In the genomic region with DNA sequence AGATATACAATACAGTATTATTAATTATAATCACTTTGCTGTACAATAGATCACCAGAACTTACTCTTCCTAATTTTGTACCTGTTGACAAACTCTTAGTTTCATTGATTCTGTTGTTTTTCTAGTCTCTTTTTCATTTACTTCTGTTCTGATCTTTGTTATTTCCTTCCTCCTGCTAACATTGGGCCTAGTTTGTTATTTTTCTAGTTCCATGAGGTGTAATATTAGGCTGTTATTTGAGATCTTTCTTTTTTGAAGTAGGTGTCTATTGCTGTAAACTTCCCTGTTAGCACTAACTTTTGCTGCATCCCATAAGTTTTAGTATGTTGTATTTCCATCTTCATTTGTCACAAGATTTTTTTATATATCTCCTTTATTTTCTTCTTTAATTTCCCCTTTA, we compare ENCODE assay signal across 17 cellular contexts. TPM values are rescaled to one million over a fixed set of nuclear protein-coding genes. Genes with fewer than 3 reads are reported as not detected.
DNase-seq lines count a peak whose midpoint lies in the region; ATAC-seq, FAIRE-seq and TF ChIP-seq lines count a peak whose summit lies in the region.
"Had no signal": no experiment of that assay in that cellular context is flagged by ENCODE, and none has a peak within 500 bp of the region (broad histone marks: within the 10 kb centered on the region; RNA-seq: fewer than 3 reads in every experiment).

No MANE protein-coding gene starts in this region.

- H3K27ac ChIP-seq in endothelial cell of umbilical vein (ENCODE audit: insufficient read depth, low read depth, low read length) (peak overlapping the region; percentile 84), endodermal cell (ENCODE audit: low read depth, low read length) (no peak overlapping the region)

- intact Hi-C loops in endothelial cell of umbilical vein (cut with micrococcal nuclease): loop anchor here (10.0 kb wide), 1 partner anchor 375 kb away; no protein-coding TSS in a partner anchor

- dilution Hi-C loops in endothelial cell of umbilical vein (cut with MboI; ENCODE audit: extremely low pct_ligation_motif_present, low sequenced_read_pairs): no loop called here

- no peak for ATAC-seq in stimulated activated naive CD8-positive, alpha-beta T cell treated with anti-CD3 and anti-CD28 coated beads, Interleukin-15, amount 100 ng/mL, for 72 hours
- ATAC-seq in natural killer cell treated with Interleukin-12 subunit alpha and Interleukin-12 subunit beta and Interleukin-15 and Interleukin-18, amount 100 ng/mL, for 72 hours: no peak
- ATAC-seq in HG03097 (IDR thresholded peaks at IDR 0.05; ENCODE audit: low FRiP score, unreplicated experiment) (no peak), HG03378 (IDR thresholded peaks at IDR 0.05; ENCODE audit: unreplicated experiment) (no peak)
- ATAC-seq: pancreas had no signal

- peak overlapping the region; percentile 69 for H3K27ac Mint-ChIP-seq in stimulated activated naive CD8-positive, alpha-beta T cell treated with anti-CD3 and anti-CD28 coated beads, Interleukin-15, Interleukin-2, amounts not matched to agents 100 ng/mL and 50 ng/mL, for 24 hours
- H3K27ac Mint-ChIP-seq in stimulated activated naive CD8-positive, alpha-beta T cell treated with anti-CD3 and anti-CD28 coated beads, Interleukin-15, amount 100 ng/mL, for 72 hours: no peak overlapping the region
- peak overlapping the region in 1 of 2 donors; percentile 6 for H3K27ac Mint-ChIP-seq in natural killer cell treated with Interleukin-12 subunit alpha and Interleukin-12 subunit beta and Interleukin-15 and Interleukin-18, amount 100 ng/mL, for 72 hours
- no peak overlapping the region for H3K27ac Mint-ChIP-seq in endodermal cell

- H3K4me3 ChIP-seq in endothelial cell of umbilical vein (replicated peaks in 1 of 3; ENCODE audit: insufficient read depth in 1 of 3, low read depth in 1 of 3, low read length in 3 of 3) (no peak overlapping the region), endodermal cell (ENCODE audit: low read length) (no peak overlapping the region)
- H3K4me3 ChIP-seq: pancreas had no signal

- H3K27me3 ChIP-seq in endothelial cell of umbilical vein (ENCODE audit: control insufficient read depth in 2 of 2, insufficient read depth in 2 of 2, low read length in 2 of 2): no peaks in the 10 kb centered on the region
- no peaks in the 10 kb centered on the region for H3K27me3 ChIP-seq in endodermal cell (ENCODE audit: control insufficient read depth, insufficient read depth, low read length, poor library complexity, severe bottlenecking)
- H3K27me3 ChIP-seq: pancreas had no signal

- no peaks in the 10 kb centered on the region for H3K9me3 Mint-ChIP-seq in stimulated activated naive CD8-positive, alpha-beta T cell treated with anti-CD3 and anti-CD28 coated beads, Interleukin-15, Interleukin-2, amounts not matched to agents 100 ng/mL and 50 ng/mL, for 24 hours
- no peaks in the 10 kb centered on the region for H3K9me3 Mint-ChIP-seq in stimulated activated naive CD8-positive, alpha-beta T cell treated with anti-CD3 and anti-CD28 coated beads, Interleukin-15, amount 100 ng/mL, for 72 hours
- H3K9me3 Mint-ChIP-seq in natural killer cell treated with Interleukin-12 subunit alpha and Interleukin-12 subunit beta and Interleukin-15 and Interleukin-18, amount 100 ng/mL, for 72 hours: no peaks in the 10 kb centered on the region
- no peaks in the 10 kb centered on the region for H3K9me3 Mint-ChIP-seq in endodermal cell
- H3K9me3 Mint-ChIP-seq: brain had no signal

- H3K4me2 ChIP-seq in endothelial cell of umbilical vein (ENCODE audit: insufficient read depth, low read length): peak overlapping the region; percentile 53

- no peaks in the 10 kb centered on the region for H3K27me3 Mint-ChIP-seq in stimulated activated naive CD8-positive, alpha-beta T cell treated with anti-CD3 and anti-CD28 coated beads, Interleukin-15, Interleukin-2, amounts not matched to agents 100 ng/mL and 50 ng/mL, for 24 hours
- H3K27me3 Mint-ChIP-seq in stimulated activated naive CD8-positive, alpha-beta T cell treated with anti-CD3 and anti-CD28 coated beads, Interleukin-15, amount 100 ng/mL, for 72 hours: no peaks in the 10 kb centered on the region
- H3K27me3 Mint-ChIP-seq in natural killer cell treated with Interleukin-12 subunit alpha and Interleukin-12 subunit beta and Interleukin-15 and Interleukin-18, amount 100 ng/mL, for 72 hours: no peaks in the 10 kb centered on the region
- H3K27me3 Mint-ChIP-seq in endodermal cell (ENCODE audit: insufficient read depth): no peaks in the 10 kb centered on the region

- TF ChIP-seq POLR2A in endothelial cell of umbilical vein (IDR thresholded peaks at IDR 0.05; ENCODE audit: low read depth, low read length): no peak

- H3K9me1 ChIP-seq in endothelial cell of umbilical vein (replicated peaks; ENCODE audit: control insufficient read depth, extremely low read depth, insufficient read depth, low read length): no peaks in the 10 kb centered on the region

- no peaks in the 10 kb centered on the region for H3K36me3 Mint-ChIP-seq in stimulated activated naive CD8-positive, alpha-beta T cell treated with anti-CD3 and anti-CD28 coated beads, Interleukin-15, Interleukin-2, amounts not matched to agents 100 ng/mL and 50 ng/mL, for 24 hours (ENCODE audit: low read depth)
- no peaks in the 10 kb centered on the region for H3K36me3 Mint-ChIP-seq in natural killer cell treated with Interleukin-12 subunit alpha and Interleukin-12 subunit beta and Interleukin-15 and Interleukin-18, amount 100 ng/mL, for 72 hours
- no peaks in the 10 kb centered on the region for H3K36me3 Mint-ChIP-seq in endodermal cell (ENCODE audit: low read depth)
- H3K36me3 Mint-ChIP-seq: brain had no signal

- FAIRE-seq in endothelial cell of umbilical vein (lab: Jason Lieb, UNC): no peak
- FAIRE-seq: pancreas, TTC549 had no signal

- no peaks in the 10 kb centered on the region for H3K9me3 ChIP-seq in endothelial cell of umbilical vein (replicated peaks; ENCODE audit: control insufficient read depth, insufficient read depth, low read length)
- H3K9me3 ChIP-seq in endodermal cell (ENCODE audit: control insufficient read depth, low read length): no peaks in the 10 kb centered on the region
- H3K9me3 ChIP-seq: pancreas had no signal

- no peak overlapping the region for H3K4me3 Mint-ChIP-seq in stimulated activated naive CD8-positive, alpha-beta T cell treated with anti-CD3 and anti-CD28 coated beads, Interleukin-15, Interleukin-2, amounts not matched to agents 100 ng/mL and 50 ng/mL, for 24 hours
- H3K4me3 Mint-ChIP-seq in stimulated activated naive CD8-positive, alpha-beta T cell treated with anti-CD3 and anti-CD28 coated beads, Interleukin-15, amount 100 ng/mL, for 72 hours: no peak overlapping the region
- peak overlapping the region; percentile 1 for H3K4me3 Mint-ChIP-seq in natural killer cell treated with Interleukin-12 subunit alpha and Interleukin-12 subunit beta and Interleukin-15 and Interleukin-18, amount 100 ng/mL, for 72 hours
- no peak overlapping the region for H3K4me3 Mint-ChIP-seq in endodermal cell
- H3K4me3 Mint-ChIP-seq: brain had no signal

- DNase-seq in stimulated activated naive CD8-positive, alpha-beta T cell treated with anti-CD3 and anti-CD28 coated beads, Interleukin-15, amount 100 ng/mL, for 72 hours: no peak
- DNase-seq in endothelial cell of umbilical vein (ENCODE audit: low read depth, low spot score) (peak; percentile 25), MV-4-11 (lab: John Stamatoyannopoulos, UW) (no peak), endodermal cell (no peak)
- DNase-seq in natural killer cell treated with Interleukin-12 subunit alpha and Interleukin-12 subunit beta and Interleukin-15 and Interleukin-18, amount 100 ng/mL, for 72 hours (ENCODE audit: low spot score): no peak
- DNase-seq: activated gamma-delta T cell; effector CD4-positive, alpha-beta T cell; KG1; mesendoderm; NCI-H1417 treated with DMSO at 0.1 percent for 48 hours; NCI-H345; pancreas had no signal

- H3K36me3 ChIP-seq in endothelial cell of umbilical vein (ENCODE audit: control insufficient read depth in 2 of 2, extremely low read depth in 1 of 2, insufficient read depth in 2 of 2, low read length in 2 of 2) (no peaks in the 10 kb centered on the region), endodermal cell (ENCODE audit: control insufficient read depth, insufficient read depth, low read length) (no peaks in the 10 kb centered on the region)
- H3K36me3 ChIP-seq: pancreas had no signal

- TF ChIP-seq CTCF in endothelial cell of umbilical vein (IDR thresholded peaks at IDR 0.05; ENCODE audit: extremely low read depth in 1 of 2, insufficient read depth in 1 of 2, low read depth in 1 of 2, low read length in 2 of 2) (no peak), endodermal cell (conservative IDR thresholded peaks at IDR 0.05) (no peak)

- peaks cover 54% of the 10 kb centered on the region for H3K79me2 ChIP-seq in endothelial cell of umbilical vein (ENCODE audit: control insufficient read depth, insufficient read depth, low read length)

- peaks cover 69% of the 10 kb centered on the region for H3K4me1 Mint-ChIP-seq in stimulated activated naive CD8-positive, alpha-beta T cell treated with anti-CD3 and anti-CD28 coated beads, Interleukin-15, Interleukin-2, amounts not matched to agents 100 ng/mL and 50 ng/mL, for 24 hours (ENCODE audit: low read depth)
- peaks cover 61% of the 10 kb centered on the region for H3K4me1 Mint-ChIP-seq in stimulated activated naive CD8-positive, alpha-beta T cell treated with anti-CD3 and anti-CD28 coated beads, Interleukin-15, amount 100 ng/mL, for 72 hours
- peaks cover 48 to 52% of the 10 kb centered on the region in 2 donors for H3K4me1 Mint-ChIP-seq in natural killer cell treated with Interleukin-12 subunit alpha and Interleukin-12 subunit beta and Interleukin-15 and Interleukin-18, amount 100 ng/mL, for 72 hours (ENCODE audit: low read depth in 2 of 2)
- H3K4me1 Mint-ChIP-seq in endodermal cell: peaks cover 34% of the 10 kb centered on the region

- POLR2A ChIA-PET in endothelial cell of umbilical vein (lab: Charles Lee): no interaction called here

- H3K4me1 ChIP-seq in endothelial cell of umbilical vein (ENCODE audit: control insufficient read depth, extremely low read depth, insufficient read depth, low read length) (peaks cover 74% of the 10 kb centered on the region), endodermal cell (ENCODE audit: control insufficient read depth, insufficient read depth, low read length) (peaks cover 24% of the 10 kb centered on the region)

- no TSS peak for BruUV-seq in endothelial cell of umbilical vein (replicated peaks; lab: Mats Ljungman, UMichigan)

- CTCF ChIA-PET in endothelial cell of umbilical vein (lab: Charles Lee): no interaction called here

- no peaks in the 10 kb centered on the region for H4K20me1 ChIP-seq in endothelial cell of umbilical vein (replicated peaks; ENCODE audit: control insufficient read depth, extremely low read depth, insufficient read depth, low read length)

- H2AFZ ChIP-seq in endothelial cell of umbilical vein (ENCODE audit: low read depth, low read length): no peak overlapping the region

- H3K9ac ChIP-seq in endothelial cell of umbilical vein (replicated peaks; ENCODE audit: extremely low read depth, insufficient read depth, low read length) (peak overlapping the region; percentile 46), endodermal cell (ENCODE audit: extremely low read depth, low read length, poor library complexity, severe bottlenecking) (no peak overlapping the region)

RNA-seq across cellular contexts. Expression of a gene that starts 55.1 kb away (rescaled TPM):
- total RNA-seq in endothelial cell of umbilical vein (153 and 166 TPM in 2 replicates), endodermal cell (10 to 100 TPM; 45.9 to 46.6 TPM)
- 192 and 229 TPM in 2 replicates for polyA plus RNA-seq in endothelial cell of umbilical vein
- polyA plus RNA-seq in endothelial cell of umbilical vein (2011; cell fraction: cytosol; rRNA removed): 214 and 217 TPM in 2 replicates
- polyA plus RNA-seq in endothelial cell of umbilical vein (2011; cell fraction: nucleus; rRNA removed): 214 and 235 TPM in 2 replicates
- polyA plus RNA-seq in endothelial cell of umbilical vein (2012): 161 and 162 TPM in 2 replicates
- polyA minus RNA-seq in endothelial cell of umbilical vein: 456 and 465 TPM in 2 replicates
- 31.2 TPM for polyA minus RNA-seq in endothelial cell of umbilical vein (2011; cell fraction: cytosol; rRNA and poly(A)+ RNA removed)
- polyA minus RNA-seq in endothelial cell of umbilical vein (2011; cell fraction: nucleus; rRNA and poly(A)+ RNA removed): 265 and 278 TPM in 2 replicates
- 10 to 100 TPM; 38.7 to 44.7 TPM for total RNA-seq in natural killer cell treated with Interleukin-12 subunit alpha and Interleukin-12 subunit beta and Interleukin-15 and Interleukin-18, amount 100 ng/mL, for 72 hours
- polyA plus RNA-seq in endodermal cell (2013, experiment 1 of 2): 25.5 TPM
- polyA plus RNA-seq in endodermal cell (2013, experiment 2 of 2): 27.3 TPM
